Comparison of ENCODE assay signal across 15 cellular contexts in the genomic region with DNA sequence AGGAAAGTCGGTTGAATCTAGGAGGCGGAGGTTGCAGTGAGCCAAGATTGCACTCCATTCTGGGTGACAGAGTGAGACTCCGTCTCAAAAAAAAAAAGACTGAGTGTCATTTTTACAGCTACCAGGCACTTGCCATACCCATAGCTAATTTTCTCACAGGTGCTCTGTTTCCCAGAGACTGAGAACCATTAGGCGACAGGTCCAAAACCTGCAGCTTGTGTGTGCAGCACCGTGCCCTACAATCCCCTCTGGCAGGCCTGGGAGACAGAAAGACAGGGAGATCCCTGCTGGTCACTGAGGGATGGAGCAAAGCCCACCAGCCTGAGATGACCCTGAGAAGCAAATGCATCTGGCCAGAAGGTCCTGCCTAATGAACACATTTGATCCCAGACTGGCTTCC. TPM values are rescaled to one million over a fixed set of nuclear protein-coding genes. Genes with fewer than 3 reads are reported as not detected.
A peak's percentile ranks its signal among the peaks of the same experiment; 100 is the strongest.
DNase-seq lines count a peak whose midpoint lies in the region; ATAC-seq and TF ChIP-seq lines count a peak whose summit lies in the region.
"Had no signal": no experiment of that assay in that cellular context is flagged by ENCODE, and none has a peak within 500 bp of the region (broad histone marks: within the 10 kb centered on the region; RNA-seq: fewer than 3 reads in every experiment).

No MANE protein-coding gene starts in this region.

- no peak for TF ChIP-seq CTCF in CD4-positive, alpha-beta T cell (IDR thresholded peaks at IDR 0.05)
- TF ChIP-seq CTCF in natural killer cell (IDR thresholded peaks at IDR 0.05) (no peak), mucosa of descending colon (IDR thresholded peaks at IDR 0.05) (no peak)

- H3K4me1 ChIP-seq in HUES48 (ENCODE audit: control insufficient read depth, insufficient read depth, low read length): peaks cover 10% of the 10 kb centered on the region; the same call in 1 of the 2 replicates
- H3K4me1 ChIP-seq in mucosa of descending colon (ENCODE audit: low read depth): peaks cover 9% of the 10 kb centered on the region

- H3K27ac ChIP-seq in CD4-positive, alpha-beta T cell (ENCODE audit: low read depth, low read length): no peak overlapping the region
- H3K27ac ChIP-seq in HUES48 (ENCODE audit: low read depth, low read length): no peak overlapping the region
- H3K27ac ChIP-seq: thyroid gland had no signal

- DNase-seq in CD4-positive, alpha-beta T cell: no peak
- DNase-seq in activated T-helper 1 cell treated with anti-CD3 and anti-CD28 coated beads, Interleukin-12 subunit alpha, Interleukin-12 subunit beta, Interleukin-2, Interleukin-4 antibody, amounts not matched to agents 30 ng/mL and 10 ng/mL and 1 ng/mL, durations not matched to agents 14 hours and 24 hours and 36 hours (ENCODE audit: low spot score): no peak
- no peak for DNase-seq in natural killer cell
- no peak for DNase-seq in mucosa of descending colon
- no peak for DNase-seq in cerebellum (ENCODE audit: low spot score)
- DNase-seq in activated effector memory CD4-positive, alpha-beta T cell treated with anti-CD3 and anti-CD28 coated beads, Interleukin-2, amount 50 U/mL, for 16 hours: no peak
- DNase-seq: COR-L47; effector memory CD4-positive, alpha-beta T cell; NCI-H2107; T-helper 1 cell; thyroid gland had no signal

- peak overlapping the region; percentile 91; the same call in 1 of the 2 replicates for H3K4me3 ChIP-seq in HUES48 (ENCODE audit: low read depth, low read length)
- no peak overlapping the region for H3K4me3 ChIP-seq in mucosa of descending colon
- H3K4me3 ChIP-seq: thyroid gland had no signal

- H3K9ac ChIP-seq in HUES48 (ENCODE audit: low read depth, low read length): no peak overlapping the region

- H3K27me3 Mint-ChIP-seq in CD4-positive, alpha-beta T cell: peaks cover 5% of the 10 kb centered on the region
- no peaks in the 10 kb centered on the region for H3K27me3 Mint-ChIP-seq in activated T-helper 1 cell treated with anti-CD3 and anti-CD28 coated beads, Interleukin-12 subunit alpha, Interleukin-12 subunit beta, Interleukin-2, Interleukin-4 antibody, amounts not matched to agents 30 ng/mL and 10 ng/mL and 1 ng/mL, durations not matched to agents 14 hours and 24 hours and 36 hours (ENCODE audit: insufficient read depth)
- H3K27me3 Mint-ChIP-seq in natural killer cell (ENCODE audit: low read depth in 2 of 2): no peaks in the 10 kb centered on the region
- no peaks in the 10 kb centered on the region for H3K27me3 Mint-ChIP-seq in stimulated activated memory B cell treated with anti-CD40 and anti-IgM and Interleukin-4, amounts not matched to agents 10 μg/mL and 1 μg/mL and 100 μg/mL, for 72 hours

- no peak overlapping the region for H3K27ac Mint-ChIP-seq in CD4-positive, alpha-beta T cell
- H3K27ac Mint-ChIP-seq in activated T-helper 1 cell treated with anti-CD3 and anti-CD28 coated beads, Interleukin-12 subunit alpha, Interleukin-12 subunit beta, Interleukin-2, Interleukin-4 antibody, amounts not matched to agents 30 ng/mL and 10 ng/mL and 1 ng/mL, durations not matched to agents 14 hours and 24 hours and 36 hours: peak overlapping the region; percentile 34
- H3K27ac Mint-ChIP-seq in natural killer cell: no peak overlapping the region
- H3K27ac Mint-ChIP-seq in stimulated activated memory B cell treated with anti-CD40 and anti-IgM and Interleukin-4, amounts not matched to agents 10 μg/mL and 1 μg/mL and 100 μg/mL, for 72 hours: no peak overlapping the region

- H3K27me3 ChIP-seq in CD4-positive, alpha-beta T cell (ENCODE audit: control insufficient read depth, insufficient read depth, low read length): no peaks in the 10 kb centered on the region
- no peaks in the 10 kb centered on the region for H3K27me3 ChIP-seq in HUES48 (ENCODE audit: control insufficient read depth, insufficient read depth, low read length)
- H3K27me3 ChIP-seq: thyroid gland had no signal

- POLR2A ChIA-PET in CD4-positive, alpha-beta T cell (lab: Charles Lee): interaction anchor here (4.8 to 5.4 kb wide), 2 partner anchors 16 to 39 kb away, joined by 48 to 179 read pairs; no protein-coding TSS in a partner anchor

- H3K36me3 ChIP-seq in HUES48 (ENCODE audit: control insufficient read depth, insufficient read depth, low read length) (0 out of 2 replicates have a peak, but pooled peaks cover 6% of the 10 kb centered on the region), mucosa of descending colon (ENCODE audit: low read depth) (no peaks in the 10 kb centered on the region)
- H3K36me3 ChIP-seq: thyroid gland had no signal

- peaks cover 21% of the 10 kb centered on the region for H3K36me3 Mint-ChIP-seq in CD4-positive, alpha-beta T cell (ENCODE audit: low read depth)
- H3K36me3 Mint-ChIP-seq in activated T-helper 1 cell treated with anti-CD3 and anti-CD28 coated beads, Interleukin-12 subunit alpha, Interleukin-12 subunit beta, Interleukin-2, Interleukin-4 antibody, amounts not matched to agents 30 ng/mL and 10 ng/mL and 1 ng/mL, durations not matched to agents 14 hours and 24 hours and 36 hours (ENCODE audit: low read depth): peaks cover 6% of the 10 kb centered on the region
- H3K36me3 Mint-ChIP-seq in natural killer cell: no peaks in the 10 kb centered on the region
- H3K36me3 Mint-ChIP-seq in stimulated activated memory B cell treated with anti-CD40 and anti-IgM and Interleukin-4, amounts not matched to agents 10 μg/mL and 1 μg/mL and 100 μg/mL, for 72 hours: no peaks in the 10 kb centered on the region

- peak overlapping the region; percentile 89 for H3K4me3 Mint-ChIP-seq in CD4-positive, alpha-beta T cell
- peak overlapping the region; percentile 88 for H3K4me3 Mint-ChIP-seq in activated T-helper 1 cell treated with anti-CD3 and anti-CD28 coated beads, Interleukin-12 subunit alpha, Interleukin-12 subunit beta, Interleukin-2, Interleukin-4 antibody, amounts not matched to agents 30 ng/mL and 10 ng/mL and 1 ng/mL, durations not matched to agents 14 hours and 24 hours and 36 hours
- H3K4me3 Mint-ChIP-seq in natural killer cell: peak overlapping the region; percentile 45
- no peak overlapping the region for H3K4me3 Mint-ChIP-seq in stimulated activated memory B cell treated with anti-CD40 and anti-IgM and Interleukin-4, amounts not matched to agents 10 μg/mL and 1 μg/mL and 100 μg/mL, for 72 hours

- CTCF ChIA-PET in CD4-positive, alpha-beta T cell (lab: Charles Lee): interaction anchor here (7.0 kb wide), 1 partner anchor 17 kb away, joined by 83 read pairs; no protein-coding TSS in a partner anchor

- intact Hi-C loops in CD4-positive, alpha-beta T cell (cut with DNase I, micrococcal nuclease): loop anchor here (2.0 to 5.0 kb wide), 3 partner anchors 37 to 497 kb away; a partner anchor contains a TSS
- intact Hi-C loops in activated T-helper 1 cell treated with anti-CD3 and anti-CD28 coated beads, Interleukin-12 subunit alpha, Interleukin-12 subunit beta, Interleukin-2, Interleukin-4 antibody, amounts not matched to agents 30 ng/mL and 10 ng/mL and 1 ng/mL, durations not matched to agents 14 hours and 24 hours and 36 hours (cut with micrococcal nuclease): loop anchor here (5.0 to 10.0 kb wide), 5 partner anchors 207 to 658 kb away; a partner anchor contains a TSS
- intact Hi-C loops in natural killer cell (cut with micrococcal nuclease): no loop called here
- intact Hi-C loops in mucosa of descending colon (cut with DNase I, micrococcal nuclease): no loop called here

- no peak for ATAC-seq in CD4-positive, alpha-beta T cell (ENCODE audit: poor library complexity)
- ATAC-seq in natural killer cell: no peak
- no peak for ATAC-seq in stimulated activated memory B cell treated with anti-CD40 and anti-IgM and Interleukin-4, amounts not matched to agents 10 μg/mL and 1 μg/mL and 100 μg/mL, for 72 hours
- ATAC-seq in mucosa of descending colon: no peak

- no peaks in the 10 kb centered on the region for H3K9me3 ChIP-seq in CD4-positive, alpha-beta T cell (ENCODE audit: control insufficient read depth, low read length)
- no peaks in the 10 kb centered on the region for H3K9me3 ChIP-seq in HUES48 (ENCODE audit: control insufficient read depth, insufficient read depth, low read length)
- no peaks in the 10 kb centered on the region for H3K9me3 ChIP-seq in mucosa of descending colon
- H3K9me3 ChIP-seq: thyroid gland had no signal

- H3K4me1 Mint-ChIP-seq in CD4-positive, alpha-beta T cell (ENCODE audit: low read depth): peaks cover 11% of the 10 kb centered on the region
- H3K4me1 Mint-ChIP-seq in activated T-helper 1 cell treated with anti-CD3 and anti-CD28 coated beads, Interleukin-12 subunit alpha, Interleukin-12 subunit beta, Interleukin-2, Interleukin-4 antibody, amounts not matched to agents 30 ng/mL and 10 ng/mL and 1 ng/mL, durations not matched to agents 14 hours and 24 hours and 36 hours (ENCODE audit: low read depth): peaks cover 7% of the 10 kb centered on the region
- peaks cover 5 to 31% of the 10 kb centered on the region in 2 donors for H3K4me1 Mint-ChIP-seq in natural killer cell
- peaks cover 30% of the 10 kb centered on the region for H3K4me1 Mint-ChIP-seq in stimulated activated memory B cell treated with anti-CD40 and anti-IgM and Interleukin-4, amounts not matched to agents 10 μg/mL and 1 μg/mL and 100 μg/mL, for 72 hours

- H3K9me3 Mint-ChIP-seq in CD4-positive, alpha-beta T cell: no peaks in the 10 kb centered on the region
- no peaks in the 10 kb centered on the region for H3K9me3 Mint-ChIP-seq in activated T-helper 1 cell treated with anti-CD3 and anti-CD28 coated beads, Interleukin-12 subunit alpha, Interleukin-12 subunit beta, Interleukin-2, Interleukin-4 antibody, amounts not matched to agents 30 ng/mL and 10 ng/mL and 1 ng/mL, durations not matched to agents 14 hours and 24 hours and 36 hours
- no peaks in the 10 kb centered on the region for H3K9me3 Mint-ChIP-seq in natural killer cell
- H3K9me3 Mint-ChIP-seq in stimulated activated memory B cell treated with anti-CD40 and anti-IgM and Interleukin-4, amounts not matched to agents 10 μg/mL and 1 μg/mL and 100 μg/mL, for 72 hours: no peaks in the 10 kb centered on the region

RNA-seq across cellular contexts. Expression of a gene that starts 2.7 kb away (rescaled TPM):
- 10 to 100 TPM in 1 of 2 experiments, 1 to 10 TPM in 1; 8.6 to 10.8 TPM for total RNA-seq in CD4-positive, alpha-beta T cell
- 48.3 and 49.2 TPM in 2 replicates for total RNA-seq in activated T-helper 1 cell treated with anti-CD3 and anti-CD28 coated beads, Interleukin-12 subunit alpha, Interleukin-12 subunit beta, Interleukin-2, Interleukin-4 antibody, amounts not matched to agents 30 ng/mL and 10 ng/mL and 1 ng/mL, durations not matched to agents 14 hours and 24 hours and 36 hours
- total RNA-seq in natural killer cell (1 to 10 TPM; 6.5 to 9.6 (median 8.9) TPM), mucosa of descending colon (10 to 100 TPM in 2 of 3 donors, 1 to 10 TPM in 1; 10.0 to 12.2 (median 12.1) TPM), cerebellum (7.6 TPM)

RNA-seq across cellular contexts. Expression of a gene that starts 28.2 kb away (rescaled TPM):
- not detected for total RNA-seq in CD4-positive, alpha-beta T cell
- not detected in 2 replicates for total RNA-seq in activated T-helper 1 cell treated with anti-CD3 and anti-CD28 coated beads, Interleukin-12 subunit alpha, Interleukin-12 subunit beta, Interleukin-2, Interleukin-4 antibody, amounts not matched to agents 30 ng/mL and 10 ng/mL and 1 ng/mL, durations not matched to agents 14 hours and 24 hours and 36 hours
- total RNA-seq in natural killer cell (not detected), mucosa of descending colon (1 to 10 TPM in 1 of 3 donors, under 1 TPM in 2; 0.35 to 1.2 (median 0.41) TPM), cerebellum (1.2 TPM)
- total RNA-seq: kidney epithelial cell, smooth muscle cell had no signal

RNA-seq across cellular contexts. Expression of a gene that starts 45.8 kb away (rescaled TPM):
- total RNA-seq in CD4-positive, alpha-beta T cell: not detected
- total RNA-seq in activated T-helper 1 cell treated with anti-CD3 and anti-CD28 coated beads, Interleukin-12 subunit alpha, Interleukin-12 subunit beta, Interleukin-2, Interleukin-4 antibody, amounts not matched to agents 30 ng/mL and 10 ng/mL and 1 ng/mL, durations not matched to agents 14 hours and 24 hours and 36 hours: 0.54 TPM in 2 replicates
- total RNA-seq in natural killer cell: under 1 TPM in 2 of 3 donors, not detected in 1; 0.05 to 0.35 TPM
- 10 to 100 TPM in 1 of 3 donors, 1 to 10 TPM in 2; 1.7 to 21.1 (median 2.9) TPM for total RNA-seq in mucosa of descending colon
- 3.2 TPM for total RNA-seq in cerebellum

Comparison
In these comparisons a context has a peak if more than half of its experiments do, and no peak if none do; other contexts are left out.
1. intact Hi-C loops: an anchor here in CD4-positive, alpha-beta T cell (2.0 to 5.0 kb wide) and activated T-helper 1 cell treated with anti-CD3 and anti-CD28 coated beads, Interleukin-12 subunit alpha, Interleukin-12 subunit beta, Interleukin-2, Interleukin-4 antibody, amounts not matched to agents 30 ng/mL and 10 ng/mL and 1 ng/mL, durations not matched to agents 14 hours and 24 hours and 36 hours (5.0 to 10.0 kb wide); none called in natural killer cell and mucosa of descending colon.